In the genomic region with DNA sequence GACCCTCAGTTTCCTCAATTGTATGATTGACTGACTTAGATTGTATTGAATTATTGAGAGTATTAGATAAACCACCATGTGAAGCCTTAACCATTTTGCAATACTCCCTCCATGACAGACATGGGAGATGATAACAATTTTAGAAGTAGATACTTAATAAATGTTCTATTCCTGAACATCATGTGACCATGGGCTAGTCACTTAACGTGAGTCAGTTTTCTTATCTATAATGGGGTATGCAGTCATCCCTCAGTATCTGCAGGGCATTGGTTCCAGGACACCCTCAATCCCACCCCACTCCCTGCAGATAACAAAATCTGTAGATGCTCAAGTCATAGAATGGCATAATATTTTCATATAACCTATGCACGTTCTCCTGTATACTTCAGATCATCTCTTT, we compare ENCODE assay signal across 27 cellular contexts.
"Had no signal": no experiment of that assay in that cellular context is flagged by ENCODE, and none has a peak within 500 bp of the region (broad histone marks: within the 10 kb centered on the region; RNA-seq: fewer than 3 reads in every experiment).

No MANE protein-coding gene starts in this region.

- H3K9me3 Mint-ChIP-seq: activated CD4-positive, alpha-beta memory T cell treated with anti-CD3 and anti-CD28 coated beads for 36 hours; activated CD4-positive, alpha-beta T cell treated with anti-CD3 and anti-CD28 coated beads, Interleukin-2, amount 10 ng/mL, durations not matched to agents 24 days and 14 days; activated naive CD4-positive, alpha-beta T cell treated with anti-CD3 and anti-CD28 coated beads, Interleukin-2, amount 10 ng/mL, durations not matched to agents 7 days and 5 days; activated naive CD8-positive, alpha-beta T cell treated with anti-CD3 and anti-CD28 coated beads, Interleukin-2, amount 10 ng/mL, durations not matched to agents 7 days and 5 days; activated T-cell treated with anti-CD3 and anti-CD28 coated beads, Interleukin-2, amount 50 U/mL, for 24 hours; nephron; stimulated activated memory B cell treated with anti-CD40 and anti-IgM and Interleukin-4, amounts not matched to agents 10 μg/mL and 1 μg/mL and 100 μg/mL, for 72 hours; T-helper 1 cell treated with Interleukin-12 subunit alpha and Interleukin-12 subunit beta and Interleukin-4 antibody, amounts not matched to agents 30 μg/mL and 1 μg/mL, for 36 hours had no signal

- H3K36me3 ChIP-seq: colonic mucosa, suprapubic skin had no signal

- H3K9me3 ChIP-seq: colonic mucosa, heart right ventricle, left lung, sigmoid colon, stomach, suprapubic skin, tibial nerve had no signal

- ATAC-seq: stimulated activated memory B cell treated with anti-CD40 and anti-IgM and Interleukin-4, amounts not matched to agents 10 μg/mL and 1 μg/mL and 100 μg/mL, for 72 hours had no signal

- H3K27ac Mint-ChIP-seq: activated CD4-positive, alpha-beta memory T cell treated with anti-CD3 and anti-CD28 coated beads for 36 hours; activated CD4-positive, alpha-beta T cell treated with anti-CD3 and anti-CD28 coated beads, Interleukin-2, amount 10 ng/mL, durations not matched to agents 24 days and 14 days; activated naive CD4-positive, alpha-beta T cell treated with anti-CD3 and anti-CD28 coated beads, Interleukin-2, amount 10 ng/mL, durations not matched to agents 7 days and 5 days; activated T-cell treated with anti-CD3 and anti-CD28 coated beads, Interleukin-2, amount 50 U/mL, for 24 hours; nephron; stimulated activated memory B cell treated with anti-CD40 and anti-IgM and Interleukin-4, amounts not matched to agents 10 μg/mL and 1 μg/mL and 100 μg/mL, for 72 hours; T-helper 1 cell treated with Interleukin-12 subunit alpha and Interleukin-12 subunit beta and Interleukin-4 antibody, amounts not matched to agents 30 μg/mL and 1 μg/mL, for 36 hours had no signal

- H3K27me3 Mint-ChIP-seq: activated CD4-positive, alpha-beta memory T cell treated with anti-CD3 and anti-CD28 coated beads for 36 hours; activated CD4-positive, alpha-beta T cell treated with anti-CD3 and anti-CD28 coated beads, Interleukin-2, amount 10 ng/mL, durations not matched to agents 24 days and 14 days; activated naive CD4-positive, alpha-beta T cell treated with anti-CD3 and anti-CD28 coated beads, Interleukin-2, amount 10 ng/mL, durations not matched to agents 7 days and 5 days; activated naive CD8-positive, alpha-beta T cell treated with anti-CD3 and anti-CD28 coated beads, Interleukin-2, amount 10 ng/mL, durations not matched to agents 7 days and 5 days; activated T-cell treated with anti-CD3 and anti-CD28 coated beads, Interleukin-2, amount 50 U/mL, for 24 hours; stimulated activated memory B cell treated with anti-CD40 and anti-IgM and Interleukin-4, amounts not matched to agents 10 μg/mL and 1 μg/mL and 100 μg/mL, for 72 hours had no signal

- H3K27ac ChIP-seq: colonic mucosa, left lung, stomach, suprapubic skin, tibial nerve had no signal

- H3K27me3 ChIP-seq: colonic mucosa, heart right ventricle, left lung, sigmoid colon, stomach, suprapubic skin, tibial nerve had no signal

- H3K4me1 Mint-ChIP-seq: activated CD4-positive, alpha-beta T cell treated with anti-CD3 and anti-CD28 coated beads, Interleukin-2, amount 10 ng/mL, durations not matched to agents 24 days and 14 days; activated naive CD4-positive, alpha-beta T cell treated with anti-CD3 and anti-CD28 coated beads, Interleukin-2, amount 10 ng/mL, durations not matched to agents 7 days and 5 days; activated naive CD8-positive, alpha-beta T cell treated with anti-CD3 and anti-CD28 coated beads, Interleukin-2, amount 10 ng/mL, durations not matched to agents 7 days and 5 days; nephron had no signal

- DNase-seq: activated CD4-positive, alpha-beta memory T cell treated with anti-CD3 and anti-CD28 coated beads for 36 hours; activated CD4-positive, alpha-beta T cell treated with anti-CD3 and anti-CD28 coated beads, Interleukin-2, amount 10 ng/mL, durations not matched to agents 24 days and 14 days; activated CD4-positive, CD25-positive, alpha-beta regulatory T cell treated with anti-CD3 and anti-CD28 coated beads, Interleukin-2, amount 50 U/mL, for 72 hours; activated CD8-positive, alpha-beta memory T cell treated with anti-CD3 and anti-CD28 coated beads, Interleukin-2, amount 50 U/mL, for 48 hours; activated gamma-delta T cell; activated naive CD4-positive, alpha-beta T cell treated with anti-CD3 and anti-CD28 coated beads, Interleukin-2, amount 10 ng/mL, durations not matched to agents 7 days and 5 days; activated naive CD8-positive, alpha-beta T cell treated with anti-CD3 and anti-CD28 coated beads, Interleukin-2, amount 10 ng/mL, durations not matched to agents 7 days and 5 days; activated T-cell treated with anti-CD3 and anti-CD28 coated beads, Interleukin-2, amount 50 U/mL, for 24 hours; amniotic stem cell; cerebellar nuclear complex; effector CD8-positive, alpha-beta T cell; left lung; stimulated activated CD4-positive, alpha-beta T cell treated with anti-CD3 and anti-CD28 coated beads, Interleukin-1b, Interleukin-23, amount 100 ng/mL, for 48 hours; stimulated activated CD4-positive, alpha-beta T cell treated with anti-CD3 and anti-CD28 coated beads, Interleukin-4, amount 100 ng/mL, for 4 hours; stimulated activated CD8-positive, alpha-beta memory T cell treated with anti-CD3 and anti-CD28 coated beads, Interleukin-4, amount 100 ng/mL, for 48 hours; stomach; SW 1271; T-helper 9 cell had no signal

- H3K4me2 ChIP-seq: smooth muscle cell had no signal

- H3K4me3 Mint-ChIP-seq: activated CD4-positive, alpha-beta memory T cell treated with anti-CD3 and anti-CD28 coated beads for 36 hours; activated CD4-positive, alpha-beta T cell treated with anti-CD3 and anti-CD28 coated beads, Interleukin-2, amount 10 ng/mL, durations not matched to agents 24 days and 14 days; activated naive CD4-positive, alpha-beta T cell treated with anti-CD3 and anti-CD28 coated beads, Interleukin-2, amount 10 ng/mL, durations not matched to agents 7 days and 5 days; activated naive CD8-positive, alpha-beta T cell treated with anti-CD3 and anti-CD28 coated beads, Interleukin-2, amount 10 ng/mL, durations not matched to agents 7 days and 5 days; activated T-cell treated with anti-CD3 and anti-CD28 coated beads, Interleukin-2, amount 50 U/mL, for 24 hours; nephron; stimulated activated memory B cell treated with anti-CD40 and anti-IgM and Interleukin-4, amounts not matched to agents 10 μg/mL and 1 μg/mL and 100 μg/mL, for 72 hours; T-helper 1 cell treated with Interleukin-12 subunit alpha and Interleukin-12 subunit beta and Interleukin-4 antibody, amounts not matched to agents 30 μg/mL and 1 μg/mL, for 36 hours had no signal

- H3K4me3 ChIP-seq: colonic mucosa, heart right ventricle, left lung, sigmoid colon, smooth muscle cell, stomach, suprapubic skin, tibial nerve had no signal
